In the genomic region with DNA sequence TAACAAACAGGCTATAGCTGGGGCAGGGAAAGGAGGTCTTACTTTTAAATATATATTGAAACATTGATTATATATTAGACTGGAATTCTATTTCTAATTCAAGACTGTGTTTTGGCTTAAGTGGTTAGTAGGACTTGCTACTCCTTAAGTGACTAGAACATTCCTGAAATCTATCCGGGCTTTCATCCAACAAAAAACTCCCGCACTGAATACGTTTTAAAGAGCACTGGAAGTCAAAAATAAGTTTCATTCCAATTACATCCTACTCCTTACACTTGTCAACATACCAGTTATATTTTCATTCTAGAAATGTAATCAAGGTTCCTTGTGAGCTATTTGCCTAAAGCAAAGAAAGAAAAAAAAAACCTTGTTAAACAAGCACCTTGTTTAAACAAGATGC, we compare ENCODE assay signal across 1 cellular context.
TF ChIP-seq lines count a peak whose summit lies in the region.

No MANE protein-coding gene starts in this region.

TF ChIP-seq in IMR-90, 13 proteins besides CTCF, POLR2A, EP300 and RAD21:
- TF ChIP-seq MAZ (IDR thresholded peaks at IDR 0.05; ENCODE audit: borderline replicate concordance, low read depth, low read length) (no peak), RCOR1 (IDR thresholded peaks at IDR 0.05; ENCODE audit: insufficient replicate concordance, low read length) (no peak), CEBPB (IDR thresholded peaks at IDR 0.05; ENCODE audit: low read depth, low read length) (no peak), MAFK (IDR thresholded peaks at IDR 0.05; ENCODE audit: low read depth, low read length) (no peak), BHLHE40 (IDR thresholded peaks at IDR 0.05; ENCODE audit: low read depth, low read length) (no peak), NFE2L2 (IDR thresholded peaks at IDR 0.05; ENCODE audit: low read depth, low read length) (no peak), MXI1 (IDR thresholded peaks at IDR 0.05; ENCODE audit: borderline replicate concordance, low read depth, low read length) (no peak), SMC3 (IDR thresholded peaks at IDR 0.05; ENCODE audit: low read depth, low read length) (no peak), FOS (IDR thresholded peaks at IDR 0.05; ENCODE audit: low read depth, low read length) (no peak), CHD1 (IDR thresholded peaks at IDR 0.05; ENCODE audit: low read depth, low read length) (no peak), RFX5 (IDR thresholded peaks at IDR 0.05; ENCODE audit: low read depth, low read length) (no peak)
- TF ChIP-seq, protein P1, sequence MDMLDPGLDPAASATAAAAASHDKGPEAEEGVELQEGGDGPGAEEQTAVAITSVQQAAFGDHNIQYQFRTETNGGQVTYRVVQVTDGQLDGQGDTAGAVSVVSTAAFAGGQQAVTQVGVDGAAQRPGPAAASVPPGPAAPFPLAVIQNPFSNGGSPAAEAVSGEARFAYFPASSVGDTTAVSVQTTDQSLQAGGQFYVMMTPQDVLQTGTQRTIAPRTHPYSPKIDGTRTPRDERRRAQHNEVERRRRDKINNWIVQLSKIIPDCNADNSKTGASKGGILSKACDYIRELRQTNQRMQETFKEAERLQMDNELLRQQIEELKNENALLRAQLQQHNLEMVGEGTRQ (IDR thresholded peaks at IDR 0.05; ENCODE audit: low read depth, low read length), result no peak
- TF ChIP-seq, protein P2, sequence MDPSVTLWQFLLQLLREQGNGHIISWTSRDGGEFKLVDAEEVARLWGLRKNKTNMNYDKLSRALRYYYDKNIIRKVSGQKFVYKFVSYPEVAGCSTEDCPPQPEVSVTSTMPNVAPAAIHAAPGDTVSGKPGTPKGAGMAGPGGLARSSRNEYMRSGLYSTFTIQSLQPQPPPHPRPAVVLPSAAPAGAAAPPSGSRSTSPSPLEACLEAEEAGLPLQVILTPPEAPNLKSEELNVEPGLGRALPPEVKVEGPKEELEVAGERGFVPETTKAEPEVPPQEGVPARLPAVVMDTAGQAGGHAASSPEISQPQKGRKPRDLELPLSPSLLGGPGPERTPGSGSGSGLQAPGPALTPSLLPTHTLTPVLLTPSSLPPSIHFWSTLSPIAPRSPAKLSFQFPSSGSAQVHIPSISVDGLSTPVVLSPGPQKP (IDR thresholded peaks at IDR 0.05; ENCODE audit: borderline replicate concordance, low read depth, low read length), result no peak
